Comparison of ENCODE assay signal across 10 cellular contexts in genomic region chr17:73420897-73421296, GRCh38.
A peak's percentile ranks its signal among the peaks of the same experiment; 100 is the strongest.
DNase-seq lines count a peak whose midpoint lies in the region; ATAC-seq and TF ChIP-seq lines count a peak whose summit lies in the region.
"Had no signal": no experiment of that assay in that cellular context is flagged by ENCODE, and none has a peak within 500 bp of the region (broad histone marks: within the 10 kb centered on the region; RNA-seq: fewer than 3 reads in every experiment).

No MANE protein-coding gene starts in this region.

- no peaks in the 10 kb centered on the region for H3K9me3 ChIP-seq in right cardiac atrium (ENCODE audit: control insufficient read depth, low read length)

- H3K36me3 ChIP-seq in kidney epithelial cell (ENCODE audit: control insufficient read depth, insufficient read depth, low read length) = peaks cover 1% of the 10 kb centered on the region

- H3K27me3 ChIP-seq in kidney epithelial cell (ENCODE audit: control insufficient read depth, insufficient read depth, low read length) (no peaks in the 10 kb centered on the region), right cardiac atrium (ENCODE audit: control insufficient read depth, insufficient read depth) (no peaks in the 10 kb centered on the region)

- H3K4me3 Mint-ChIP-seq in WTC11 = no peak overlapping the region
- H3K4me3 Mint-ChIP-seq in nephron progenitor cell = no peak overlapping the region
- no peak overlapping the region for H3K4me3 Mint-ChIP-seq in activated naive CD4-positive, alpha-beta T cell treated with anti-CD3 and anti-CD28 coated beads, Interleukin-2, amount 10 ng/mL, durations not matched to agents 7 days and 5 days
- H3K4me3 Mint-ChIP-seq: immature natural killer cell had no signal

- H3K9me3 Mint-ChIP-seq in WTC11 (no peaks in the 10 kb centered on the region), nephron progenitor cell (no peaks in the 10 kb centered on the region)
- no peaks in the 10 kb centered on the region for H3K9me3 Mint-ChIP-seq in activated naive CD4-positive, alpha-beta T cell treated with anti-CD3 and anti-CD28 coated beads, Interleukin-2, amount 10 ng/mL, durations not matched to agents 7 days and 5 days

- H3K4me3 ChIP-seq in kidney epithelial cell (ENCODE audit: low read depth, low read length) = no peak overlapping the region
- no peak overlapping the region for H3K4me3 ChIP-seq in right cardiac atrium (ENCODE audit: low read length)

- no peaks in the 10 kb centered on the region for H3K4me1 ChIP-seq in right cardiac atrium (ENCODE audit: control insufficient read depth, insufficient read depth, low read length)

- DNase-seq in Daoy (ENCODE audit: low read depth) (peak; percentile 96), LHCN-M2 (ENCODE audit: low read depth) (peak; percentile 12), WTC11 (ENCODE audit: low spot score) (no peak), kidney epithelial cell (ENCODE audit: low read depth) (no peak), nephron progenitor cell (no peak), right cardiac atrium (no peak)
- no peak for DNase-seq in activated naive CD4-positive, alpha-beta T cell treated with anti-CD3 and anti-CD28 coated beads, Interleukin-2, amount 10 ng/mL, durations not matched to agents 7 days and 5 days
- DNase-seq: activated CD8-positive, alpha-beta memory T cell treated with anti-CD3 and anti-CD28 coated beads for 24 hours; immature natural killer cell had no signal

- no peak overlapping the region for H3K27ac ChIP-seq in right cardiac atrium (ENCODE audit: low read length)

- H3K4me1 Mint-ChIP-seq in WTC11 = no peaks in the 10 kb centered on the region
- peaks cover 16% of the 10 kb centered on the region for H3K4me1 Mint-ChIP-seq in nephron progenitor cell
- no peaks in the 10 kb centered on the region for H3K4me1 Mint-ChIP-seq in activated naive CD4-positive, alpha-beta T cell treated with anti-CD3 and anti-CD28 coated beads, Interleukin-2, amount 10 ng/mL, durations not matched to agents 7 days and 5 days
- H3K4me1 Mint-ChIP-seq: immature natural killer cell had no signal

- intact Hi-C loops in right cardiac atrium (cut with DNase I) = loop anchor here in 1 of 4 donors (10.0 kb wide), 1 partner anchor 294 kb away; no protein-coding TSS in a partner anchor

- H3K27ac Mint-ChIP-seq in WTC11 = peak overlapping the region; percentile 30; the same call in 1 of the 2 replicates
- H3K27ac Mint-ChIP-seq in nephron progenitor cell = no peak overlapping the region
- no peak overlapping the region for H3K27ac Mint-ChIP-seq in activated naive CD4-positive, alpha-beta T cell treated with anti-CD3 and anti-CD28 coated beads, Interleukin-2, amount 10 ng/mL, durations not matched to agents 7 days and 5 days
- H3K27ac Mint-ChIP-seq: immature natural killer cell had no signal

- POLR2A ChIA-PET in WTC11 (lab: Charles Lee) = no interaction called here

- WGBS in right cardiac atrium = 85% methylated on average over 9 of the region's 9 CpGs

- H3K27me3 Mint-ChIP-seq in WTC11 (ENCODE audit: low read depth) = no peaks in the 10 kb centered on the region
- H3K27me3 Mint-ChIP-seq in nephron progenitor cell (ENCODE audit: low read depth, poor library complexity) = peaks cover 10% of the 10 kb centered on the region
- H3K27me3 Mint-ChIP-seq in activated naive CD4-positive, alpha-beta T cell treated with anti-CD3 and anti-CD28 coated beads, Interleukin-2, amount 10 ng/mL, durations not matched to agents 7 days and 5 days = no peaks in the 10 kb centered on the region

- CTCF ChIA-PET in WTC11 (lab: Charles Lee) = interaction anchor here (0.8 to 1.4 kb wide), 3 partner anchors 9 to 693 kb away, joined by 5 to 10 read pairs (median 6); no protein-coding TSS in a partner anchor
- CTCF ChIA-PET in activated naive CD4-positive, alpha-beta T cell treated with anti-CD3 and anti-CD28 coated beads, Interleukin-2, amount 10 ng/mL, durations not matched to agents 7 days and 5 days (lab: Charles Lee) = interaction anchor here (1.6 kb wide), 1 partner anchor 9 kb away, joined by 7 read pairs; no protein-coding TSS in a partner anchor

- no peak for TF ChIP-seq CTCF in WTC11 (IDR thresholded peaks at IDR 0.05)
- TF ChIP-seq CTCF in kidney epithelial cell (IDR thresholded peaks at IDR 0.05; ENCODE audit: insufficient read depth, low read length, poor library complexity, severe bottlenecking) = peak; percentile 10
- no peak for TF ChIP-seq CTCF in nephron progenitor cell (IDR thresholded peaks at IDR 0.05)

- H3K36me3 Mint-ChIP-seq in WTC11 (0 out of 2 replicates have a peak, but pooled peaks cover 2% of the 10 kb centered on the region), nephron progenitor cell (ENCODE audit: low read depth) (peaks cover 53% of the 10 kb centered on the region)
- no peaks in the 10 kb centered on the region for H3K36me3 Mint-ChIP-seq in activated naive CD4-positive, alpha-beta T cell treated with anti-CD3 and anti-CD28 coated beads, Interleukin-2, amount 10 ng/mL, durations not matched to agents 7 days and 5 days
- H3K36me3 Mint-ChIP-seq: immature natural killer cell had no signal

- ATAC-seq in WTC11 (peak; percentile 77), HG02970 (IDR thresholded peaks at IDR 0.05; ENCODE audit: low FRiP score, unreplicated experiment) (no peak), right cardiac atrium (no peak)

TF ChIP-seq in WTC11, 78 proteins besides CTCF, POLR2A, EP300 and RAD21:
- TF ChIP-seq, protein P1, sequence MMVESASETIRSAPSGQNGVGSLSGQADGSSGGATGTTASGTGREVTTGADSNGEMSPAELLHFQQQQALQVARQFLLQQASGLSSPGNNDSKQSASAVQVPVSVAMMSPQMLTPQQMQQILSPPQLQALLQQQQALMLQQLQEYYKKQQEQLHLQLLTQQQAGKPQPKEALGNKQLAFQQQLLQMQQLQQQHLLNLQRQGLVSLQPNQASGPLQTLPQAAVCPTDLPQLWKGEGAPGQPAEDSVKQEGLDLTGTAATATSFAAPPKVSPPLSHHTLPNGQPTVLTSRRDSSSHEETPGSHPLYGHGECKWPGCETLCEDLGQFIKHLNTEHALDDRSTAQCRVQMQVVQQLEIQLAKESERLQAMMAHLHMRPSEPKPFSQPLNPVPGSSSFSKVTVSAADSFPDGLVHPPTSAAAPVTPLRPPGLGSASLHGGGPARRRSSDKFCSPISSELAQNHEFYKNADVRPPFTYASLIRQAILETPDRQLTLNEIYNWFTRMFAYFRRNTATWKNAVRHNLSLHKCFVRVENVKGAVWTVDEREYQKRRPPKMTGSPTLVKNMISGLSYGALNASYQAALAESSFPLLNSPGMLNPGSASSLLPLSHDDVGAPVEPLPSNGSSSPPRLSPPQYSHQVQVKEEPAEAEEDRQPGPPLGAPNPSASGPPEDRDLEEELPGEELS (CRISPR knock-in tag; IDR thresholded peaks at IDR 0.05) = no peak

Comparison
In these comparisons a context has a peak if more than half of its experiments do, and no peak if none do; other contexts are left out.
1. DNase-seq: peak in Daoy (single experiment) and LHCN-M2 (single experiment); none in WTC11 (single experiment), kidney epithelial cell (single experiment), nephron progenitor cell (single experiment), activated naive CD4-positive, alpha-beta T cell treated with anti-CD3 and anti-CD28 coated beads, Interleukin-2, amount 10 ng/mL, durations not matched to agents 7 days and 5 days (single experiment) and right cardiac atrium (0 of 3).